Comparison of ENCODE assay signal across 19 cellular contexts in the genomic region with DNA sequence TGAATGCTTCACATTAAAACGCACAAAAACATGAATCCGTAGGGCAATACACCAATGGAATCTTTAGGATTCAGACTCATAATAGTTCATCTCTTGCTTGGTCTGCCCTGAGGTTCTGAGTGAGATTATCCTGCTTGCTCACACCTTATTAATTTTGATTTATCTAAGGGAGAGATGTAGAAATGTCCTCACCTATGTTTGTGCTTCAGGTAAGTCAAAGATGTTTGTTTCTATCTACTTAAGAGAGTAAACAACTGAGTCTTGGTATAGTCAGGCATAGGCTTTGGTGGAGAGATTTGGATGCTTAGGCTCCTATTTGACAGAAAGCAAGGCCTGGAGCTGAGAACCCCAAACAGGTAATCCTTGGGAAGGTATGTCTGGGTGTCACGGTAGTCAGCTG.
"Had no signal": no experiment of that assay in that cellular context is flagged by ENCODE, and none has a peak within 500 bp of the region (broad histone marks: within the 10 kb centered on the region; RNA-seq: fewer than 3 reads in every experiment).

No MANE protein-coding gene starts in this region.

- DNase-seq: activated CD4-positive, alpha-beta T cell treated with anti-CD3 and anti-CD28 coated beads, Interleukin-2, amount 50 U/mL, for 1 hour; activated CD4-positive, CD25-positive, alpha-beta regulatory T cell; activated CD8-positive, alpha-beta memory T cell treated with anti-CD3 and anti-CD28 coated beads for 24 hours; activated naive CD4-positive, alpha-beta T cell; activated naive CD8-positive, alpha-beta T cell treated with anti-CD3 and anti-CD28 coated beads, Interleukin-2, amount 10 ng/mL, durations not matched to agents 7 days and 5 days; body of pancreas; effector memory CD8-positive, alpha-beta T cell; left ventricle myocardium superior; mucosa of descending colon; naive B cell; right lobe of liver; small intestine; stimulated activated CD4-positive, alpha-beta T cell treated with anti-CD3 and anti-CD28 coated beads, Interleukin-4, amount 100 ng/mL, for 24 hours; stimulated activated naive CD4-positive, alpha-beta T cell; substantia nigra; T-cell; tibial artery had no signal

- H3K27me3 Mint-ChIP-seq: T-cell had no signal

- H3K9me3 ChIP-seq: body of pancreas, mucosa of descending colon, right lobe of liver, tibial artery had no signal

- H3K27ac Mint-ChIP-seq: effector memory CD8-positive, alpha-beta T cell; memory B cell; T-cell had no signal

- ATAC-seq: body of pancreas; effector memory CD8-positive, alpha-beta T cell; left ventricle myocardium superior; mucosa of descending colon; right lobe of liver; T-cell had no signal

- H3K4me3 ChIP-seq: body of pancreas, mucosa of descending colon, right lobe of liver had no signal

- H3K36me3 Mint-ChIP-seq: activated naive CD8-positive, alpha-beta T cell treated with anti-CD3 and anti-CD28 coated beads, Interleukin-2, amount 10 ng/mL, durations not matched to agents 7 days and 5 days; memory B cell; naive B cell; T-cell had no signal

- H3K27ac ChIP-seq: body of pancreas, parathyroid adenoma, right lobe of liver had no signal

- H3K79me2 ChIP-seq: parathyroid adenoma had no signal

- H3K36me3 ChIP-seq: right lobe of liver, tibial artery had no signal

- H3K9me3 Mint-ChIP-seq: activated naive CD8-positive, alpha-beta T cell treated with anti-CD3 and anti-CD28 coated beads, Interleukin-2, amount 10 ng/mL, durations not matched to agents 7 days and 5 days; effector memory CD8-positive, alpha-beta T cell; memory B cell; T-cell had no signal

- H2AFZ ChIP-seq: parathyroid adenoma had no signal

- H3K27me3 ChIP-seq: body of pancreas, right lobe of liver, tibial artery had no signal

- H3K4me1 ChIP-seq: body of pancreas, parathyroid adenoma, right lobe of liver had no signal

- H3K9ac ChIP-seq: parathyroid adenoma had no signal
